In genomic region chr13:109816112-109816978, GRCh38 we compare ENCODE assay signal across 1 cellular context.
TF ChIP-seq lines count a peak whose summit lies in the region.

No MANE protein-coding gene starts in this region.

TF ChIP-seq in IMR-90, 13 proteins besides CTCF, POLR2A, EP300 and RAD21 (continued from another document):
- TF ChIP-seq USF2 (IDR thresholded peaks at IDR 0.05; ENCODE audit: low read depth, low read length) (no peak; the same call in 1 of the 2 replicates), FOS (IDR thresholded peaks at IDR 0.05; ENCODE audit: low read depth, low read length) (no peak), CEBPB (IDR thresholded peaks at IDR 0.05; ENCODE audit: low read depth, low read length) (no peak), MXI1 (IDR thresholded peaks at IDR 0.05; ENCODE audit: borderline replicate concordance, low read depth, low read length) (no peak), CHD1 (IDR thresholded peaks at IDR 0.05; ENCODE audit: low read depth, low read length) (no peak), RCOR1 (IDR thresholded peaks at IDR 0.05; ENCODE audit: insufficient replicate concordance, low read length) (no peak), BHLHE40 (IDR thresholded peaks at IDR 0.05; ENCODE audit: low read depth, low read length) (no peak)
